ENCODE assay signal across 2 cellular contexts in genomic region chr18:33664528-33664927, GRCh38.
TF ChIP-seq lines count a peak whose summit lies in the region.

No MANE protein-coding gene starts in this region.

TF ChIP-seq in HepG2, 621 proteins besides CTCF, POLR2A, EP300 and RAD21 (continued from another document):
- TF ChIP-seq SIX4 (CRISPR knock-in tag; IDR thresholded peaks at IDR 0.05), result no peak
- no peak for TF ChIP-seq ZNF276 (CRISPR knock-in tag; IDR thresholded peaks at IDR 0.05; ENCODE audit: low read depth)
- TF ChIP-seq KDM4B (CRISPR knock-in tag; IDR thresholded peaks at IDR 0.05), result no peak
- no peak for TF ChIP-seq ZNF280D (CRISPR knock-in tag; IDR thresholded peaks at IDR 0.05)
- TF ChIP-seq ZNF512B (CRISPR knock-in tag; IDR thresholded peaks at IDR 0.05; ENCODE audit: borderline replicate concordance), result no peak
- TF ChIP-seq AFF4 (CRISPR knock-in tag; IDR thresholded peaks at IDR 0.05), result no peak

TF ChIP-seq in SK-N-SH treated with all-trans-retinoic acid at 6 μM for 48 hours, 23 proteins besides CTCF, POLR2A, EP300 and RAD21 (continued from another document):
- no peak for TF ChIP-seq TSHZ2 (CRISPR knock-in tag; IDR thresholded peaks at IDR 0.05)
- no peak for TF ChIP-seq ISL1 (CRISPR knock-in tag; IDR thresholded peaks at IDR 0.05)
- TF ChIP-seq SNAI2 (CRISPR knock-in tag; IDR thresholded peaks at IDR 0.05), result no peak
- no peak for TF ChIP-seq RARB (CRISPR knock-in tag; IDR thresholded peaks at IDR 0.05)
- TF ChIP-seq ESRRG (CRISPR knock-in tag; IDR thresholded peaks at IDR 0.05), result no peak
- no peak for TF ChIP-seq PPARA (CRISPR knock-in tag; IDR thresholded peaks at IDR 0.05; ENCODE audit: borderline replicate concordance)
- no peak for TF ChIP-seq BACH2 (CRISPR knock-in tag; IDR thresholded peaks at IDR 0.05; ENCODE audit: borderline replicate concordance)
- TF ChIP-seq PATZ1 (CRISPR knock-in tag; IDR thresholded peaks at IDR 0.05; ENCODE audit: borderline replicate concordance), result no peak
